2 cellular contexts compared by ENCODE assay signal in the genomic region with DNA sequence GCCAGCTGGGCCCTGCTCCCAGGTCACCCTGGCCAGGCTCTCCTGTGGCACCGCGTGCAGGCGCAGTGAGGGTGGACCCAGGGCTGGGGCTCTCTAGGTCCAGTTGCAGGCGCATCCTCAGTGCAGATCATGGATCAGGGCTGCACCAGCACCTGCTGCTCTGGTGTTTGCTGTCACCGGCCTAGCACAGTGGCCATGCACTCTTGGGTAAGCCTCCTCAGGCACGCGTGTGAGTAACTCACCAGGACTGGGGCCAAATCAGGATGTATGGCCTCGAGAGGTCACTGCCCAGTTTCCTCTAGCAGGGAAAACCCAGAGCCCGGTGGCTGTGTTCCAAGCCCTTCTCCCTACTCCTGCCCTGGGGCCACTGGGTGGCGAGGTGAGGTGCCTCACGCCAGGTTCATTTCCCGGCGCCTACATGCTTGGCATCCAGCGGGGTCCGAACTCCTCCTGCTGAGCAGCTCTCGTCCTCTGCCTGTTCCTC.
TF ChIP-seq lines count a peak whose summit lies in the region.

No MANE protein-coding gene starts in this region.

TF ChIP-seq in SK-N-SH, 30 proteins besides CTCF, POLR2A, EP300 and RAD21 (continued from another document):
- TF ChIP-seq ZBTB33 (IDR thresholded peaks at IDR 0.05; ENCODE audit: borderline replicate concordance, low read depth) (no peak), PBX3 (IDR thresholded peaks at IDR 0.05) (no peak), CHD2 (IDR thresholded peaks at IDR 0.05; ENCODE audit: low read length, partially characterized antibody) (no peak), NFIC (IDR thresholded peaks at IDR 0.05; ENCODE audit: borderline replicate concordance) (no peak), YY1 (IDR thresholded peaks at IDR 0.05; ENCODE audit: low read depth) (no peak), JUND (IDR thresholded peaks at IDR 0.05) (no peak), MAX (IDR thresholded peaks at IDR 0.05; ENCODE audit: low read depth) (no peak), GABPA (IDR thresholded peaks at IDR 0.05; ENCODE audit: low read depth) (no peak), TEAD4 (IDR thresholded peaks at IDR 0.05; ENCODE audit: borderline replicate concordance, insufficient read depth) (no peak)
- TF ChIP-seq, protein P1, sequence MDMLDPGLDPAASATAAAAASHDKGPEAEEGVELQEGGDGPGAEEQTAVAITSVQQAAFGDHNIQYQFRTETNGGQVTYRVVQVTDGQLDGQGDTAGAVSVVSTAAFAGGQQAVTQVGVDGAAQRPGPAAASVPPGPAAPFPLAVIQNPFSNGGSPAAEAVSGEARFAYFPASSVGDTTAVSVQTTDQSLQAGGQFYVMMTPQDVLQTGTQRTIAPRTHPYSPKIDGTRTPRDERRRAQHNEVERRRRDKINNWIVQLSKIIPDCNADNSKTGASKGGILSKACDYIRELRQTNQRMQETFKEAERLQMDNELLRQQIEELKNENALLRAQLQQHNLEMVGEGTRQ (IDR thresholded peaks at IDR 0.05; ENCODE audit: borderline replicate concordance, low read depth, low read length): no peak

TF ChIP-seq in SK-N-SH treated with all-trans-retinoic acid at 6 μM for 48 hours, 23 proteins besides CTCF, POLR2A, EP300 and RAD21 (continued from another document):
- TF ChIP-seq TSHZ2 (CRISPR knock-in tag; IDR thresholded peaks at IDR 0.05) (no peak), GLIS3 (CRISPR knock-in tag; IDR thresholded peaks at IDR 0.05) (no peak), TCF4 (CRISPR knock-in tag; IDR thresholded peaks at IDR 0.05; ENCODE audit: borderline replicate concordance) (no peak), CSRNP3 (CRISPR knock-in tag; IDR thresholded peaks at IDR 0.05) (no peak), SNAI2 (CRISPR knock-in tag; IDR thresholded peaks at IDR 0.05) (no peak), OSR1 (CRISPR knock-in tag; IDR thresholded peaks at IDR 0.05) (no peak), ZFP3 (CRISPR knock-in tag; IDR thresholded peaks at IDR 0.05) (no peak), ISL1 (CRISPR knock-in tag; IDR thresholded peaks at IDR 0.05) (no peak), ZNF70 (CRISPR knock-in tag; IDR thresholded peaks at IDR 0.05) (no peak), BACH2 (CRISPR knock-in tag; IDR thresholded peaks at IDR 0.05; ENCODE audit: borderline replicate concordance) (no peak), CREB5 (CRISPR knock-in tag; IDR thresholded peaks at IDR 0.05; ENCODE audit: low read depth) (no peak), ZNF8 (CRISPR knock-in tag; IDR thresholded peaks at IDR 0.05) (no peak), TOX (CRISPR knock-in tag; IDR thresholded peaks at IDR 0.05; ENCODE audit: borderline replicate concordance) (no peak), ZFP30 (CRISPR knock-in tag; IDR thresholded peaks at IDR 0.05) (no peak)
